In the genomic region with DNA sequence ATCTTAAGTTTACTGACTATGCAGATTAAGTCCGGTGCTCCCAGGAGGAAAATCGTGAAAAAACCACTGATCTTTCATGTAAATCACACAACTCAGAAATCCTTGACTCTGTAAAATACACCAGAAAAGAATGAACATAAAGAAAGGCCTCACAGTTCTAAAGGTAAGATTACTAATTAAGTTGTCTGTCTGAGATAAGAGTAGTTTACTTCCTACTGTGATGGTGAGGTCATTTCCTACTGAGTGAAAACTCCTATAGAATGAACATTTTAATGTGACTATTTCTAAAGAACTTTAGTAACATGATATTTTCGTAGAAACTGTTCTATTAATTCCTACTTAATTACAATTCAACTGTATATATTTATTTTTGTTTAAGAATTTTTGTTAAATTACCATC, we compare ENCODE assay signal across 27 cellular contexts.
"Had no signal": no experiment of that assay in that cellular context is flagged by ENCODE, and none has a peak within 500 bp of the region (broad histone marks: within the 10 kb centered on the region; RNA-seq: fewer than 3 reads in every experiment).

No MANE protein-coding gene starts in this region.

- DNase-seq: activated CD4-positive, alpha-beta T cell treated with anti-CD3 and anti-CD28 coated beads, Interleukin-2, amount 10 ng/mL, durations not matched to agents 7 days and 5 days; activated CD4-positive, CD25-positive, alpha-beta regulatory T cell treated with anti-CD3 and anti-CD28 coated beads, Interleukin-2, amount 50 U/mL, for 72 hours; activated CD8-positive, alpha-beta T cell treated with anti-CD3 and anti-CD28 coated beads, Interleukin-2, amount 10 ng/mL, durations not matched to agents 7 days and 5 days; activated gamma-delta T cell; activated naive CD4-positive, alpha-beta T cell treated with anti-CD3 and anti-CD28 coated beads, Interleukin-2, amount 50 U/mL, for 16 hours; activated naive CD8-positive, alpha-beta T cell treated with anti-CD3 and anti-CD28 coated beads, Interleukin-2, amount 50 U/mL, for 24 hours; cerebellar nuclear complex; head of caudate nucleus; hypothalamus; islet precursor cell; left cardiac atrium; mucosa of descending colon; nephron progenitor cell; occipital lobe; posterior cingulate gyrus; small intestine; stimulated activated CD4-positive, alpha-beta T cell treated with anti-CD3 and anti-CD28 coated beads, Interleukin-15, amount 100 ng/mL, for 24 hours; stimulated activated naive CD4-positive, alpha-beta T cell treated with Interleukin-2 at 50 U/mL for 16 hours; T1000 had no signal

- H3K36me3 ChIP-seq: gastroesophageal sphincter, thoracic aorta had no signal

- H3K9me3 ChIP-seq: gastroesophageal sphincter, thoracic aorta had no signal

- H3K36me3 Mint-ChIP-seq: memory B cell, type B pancreatic cell had no signal

- H3K27ac Mint-ChIP-seq: activated CD4-positive, alpha-beta T cell treated with anti-CD3 and anti-CD28 coated beads, Interleukin-2, amount 10 ng/mL, durations not matched to agents 7 days and 5 days; activated CD8-positive, alpha-beta T cell treated with anti-CD3 and anti-CD28 coated beads, Interleukin-2, amount 10 ng/mL, durations not matched to agents 7 days and 5 days; activated naive CD8-positive, alpha-beta T cell treated with anti-CD3 and anti-CD28 coated beads, Interleukin-2, amount 50 U/mL, for 24 hours; activated T-helper 1 cell treated with anti-CD3 and anti-CD28 coated beads, Interleukin-12 subunit alpha, Interleukin-12 subunit beta, Interleukin-2, Interleukin-4 antibody, amounts not matched to agents 30 ng/mL and 10 ng/mL and 1 ng/mL, durations not matched to agents 14 hours and 24 hours and 36 hours; memory B cell; nephron progenitor cell; T-helper 1 cell treated with Interleukin-12 subunit alpha and Interleukin-12 subunit beta and Interleukin-4 antibody, amounts not matched to agents 30 μg/mL and 1 μg/mL, for 36 hours; type B pancreatic cell had no signal

- H3K27ac ChIP-seq: coronary artery, gastroesophageal sphincter, thoracic aorta had no signal

- H3K9me3 Mint-ChIP-seq: nephron progenitor cell, type B pancreatic cell had no signal

- H3K27me3 Mint-ChIP-seq: activated CD4-positive, alpha-beta T cell treated with anti-CD3 and anti-CD28 coated beads, Interleukin-2, amount 10 ng/mL, durations not matched to agents 7 days and 5 days; activated naive CD8-positive, alpha-beta T cell treated with anti-CD3 and anti-CD28 coated beads, Interleukin-2, amount 50 U/mL, for 24 hours; memory B cell; type B pancreatic cell had no signal

- H3K4me3 ChIP-seq: coronary artery, gastroesophageal sphincter, mucosa of descending colon, thoracic aorta had no signal

- H3K4me1 Mint-ChIP-seq: activated CD4-positive, alpha-beta T cell treated with anti-CD3 and anti-CD28 coated beads, Interleukin-2, amount 10 ng/mL, durations not matched to agents 7 days and 5 days; activated naive CD8-positive, alpha-beta T cell treated with anti-CD3 and anti-CD28 coated beads, Interleukin-2, amount 50 U/mL, for 24 hours; memory B cell; nephron progenitor cell had no signal

- H3K4me1 ChIP-seq: gastroesophageal sphincter had no signal

- ATAC-seq: activated CD8-positive, alpha-beta T cell treated with anti-CD3 and anti-CD28 coated beads, Interleukin-2, amount 10 ng/mL, durations not matched to agents 7 days and 5 days; activated naive CD8-positive, alpha-beta T cell treated with anti-CD3 and anti-CD28 coated beads, Interleukin-2, amount 50 U/mL, for 24 hours; gastroesophageal sphincter; left cardiac atrium; mucosa of descending colon; sciatic nerve had no signal

- H3K27me3 ChIP-seq: gastroesophageal sphincter had no signal

- H3K4me3 Mint-ChIP-seq: activated CD4-positive, alpha-beta T cell treated with anti-CD3 and anti-CD28 coated beads, Interleukin-2, amount 10 ng/mL, durations not matched to agents 7 days and 5 days; activated CD8-positive, alpha-beta T cell treated with anti-CD3 and anti-CD28 coated beads, Interleukin-2, amount 10 ng/mL, durations not matched to agents 7 days and 5 days; activated naive CD8-positive, alpha-beta T cell treated with anti-CD3 and anti-CD28 coated beads, Interleukin-2, amount 50 U/mL, for 24 hours; activated T-helper 1 cell treated with anti-CD3 and anti-CD28 coated beads, Interleukin-12 subunit alpha, Interleukin-12 subunit beta, Interleukin-2, Interleukin-4 antibody, amounts not matched to agents 30 ng/mL and 10 ng/mL and 1 ng/mL, durations not matched to agents 14 hours and 24 hours and 36 hours; memory B cell; nephron progenitor cell; T-helper 1 cell treated with Interleukin-12 subunit alpha and Interleukin-12 subunit beta and Interleukin-4 antibody, amounts not matched to agents 30 μg/mL and 1 μg/mL, for 36 hours; type B pancreatic cell had no signal
